In genomic region chr1:227234998-227235405, GRCh38 we compare ENCODE assay signal across 1 cellular context.
TF ChIP-seq lines count a peak whose summit lies in the region.

No MANE protein-coding gene starts in this region.

TF ChIP-seq in WTC11, 78 proteins besides CTCF, POLR2A, EP300 and RAD21 (continued from another document):
- TF ChIP-seq ZNF425 (CRISPR knock-in tag; conservative IDR thresholded peaks at IDR 0.05) (no peak), NR3C1 (CRISPR knock-in tag; conservative IDR thresholded peaks at IDR 0.05; ENCODE audit: low read depth) (no peak)
